Comparison of ENCODE assay signal across 20 cellular contexts in genomic region chr9:77532607-77533006, GRCh38.
DNase-seq lines count a peak whose midpoint lies in the region; ATAC-seq and TF ChIP-seq lines count a peak whose summit lies in the region.
"Had no signal": no experiment of that assay in that cellular context is flagged by ENCODE, and none has a peak within 500 bp of the region (broad histone marks: within the 10 kb centered on the region; RNA-seq: fewer than 3 reads in every experiment).

No MANE protein-coding gene starts in this region.

- no peak overlapping the region for H2AFZ ChIP-seq in H9 (ENCODE audit: low read length)
- H2AFZ ChIP-seq: GM23248 had no signal

- DNase-seq in H9 (no peak), endodermal cell (peak; percentile 69), mesothelial cell of epicardium (ENCODE audit: low spot score in 2 of 2, unreplicated experiment in 2 of 2) (no peak), thoracic aorta (ENCODE audit: low spot score) (no peak), NCI-H2196 treated with DMSO at 0.1 percent for 48 hours (lab: John Stamatoyannopoulos, UW; ENCODE audit: unreplicated experiment) (no peak), chondrocyte (ENCODE audit: low spot score) (no peak), Ammon's horn (ENCODE audit: low spot score) (no peak)
- DNase-seq: ACHN; AML-193; C1 segment of cervical spinal cord; Caco-2; CD4-positive, CD25-positive, alpha-beta regulatory T cell; CD8-positive, alpha-beta T cell; DMS153; DND-41; GM23248; H7 had no signal

- H2BK12ac ChIP-seq in H9 (ENCODE audit: insufficient read length, low read depth, low read length): no peak overlapping the region

- H3K14ac ChIP-seq in H9 (ENCODE audit: insufficient read depth, low read length): no peak overlapping the region

- no peak overlapping the region for H2AK5ac ChIP-seq in H9 (ENCODE audit: insufficient read length, low read length)

- H4K20me1 ChIP-seq in H9 (ENCODE audit: control insufficient read depth, insufficient read depth, insufficient read length): no peaks in the 10 kb centered on the region

- H4K91ac ChIP-seq in H9 (ENCODE audit: insufficient read length, low read depth, low read length): no peak overlapping the region

- H3K4me3 ChIP-seq in endodermal cell (ENCODE audit: low read length) (no peak overlapping the region), thoracic aorta (no peak overlapping the region)
- H3K4me3 ChIP-seq: A549, GM23248 had no signal

- no peak overlapping the region for H2BK120ac ChIP-seq in H9 (ENCODE audit: low read depth, low read length, poor library complexity, severe bottlenecking)

- H3K4me1 Mint-ChIP-seq in H9 (peaks cover 35 to 44% of the 10 kb centered on the region in 2 experiments), endodermal cell (peaks cover 48% of the 10 kb centered on the region), mesothelial cell of epicardium (peaks cover 12% of the 10 kb centered on the region), chondrocyte (ENCODE audit: low read depth) (no peaks in the 10 kb centered on the region)
- H3K4me1 Mint-ChIP-seq: CD4-positive, CD25-positive, alpha-beta regulatory T cell had no signal

- H3K9me3 Mint-ChIP-seq in H9 (peaks cover 5 to 7% of the 10 kb centered on the region in 2 experiments), endodermal cell (peaks cover 7% of the 10 kb centered on the region), mesothelial cell of epicardium (peaks cover 10% of the 10 kb centered on the region), chondrocyte (ENCODE audit: low read depth) (peaks cover 3% of the 10 kb centered on the region)
- H3K9me3 Mint-ChIP-seq: CD8-positive, alpha-beta T cell had no signal

- H3K27ac Mint-ChIP-seq in H9 (peak overlapping the region in 2 of 3 experiments; percentile 4 to 83; a peak in 3 of 7 replicates), endodermal cell (peak overlapping the region; percentile 71), mesothelial cell of epicardium (peak overlapping the region; percentile 41), chondrocyte (ENCODE audit: unreplicated experiment) (no peak overlapping the region)
- H3K27ac Mint-ChIP-seq: CD4-positive, CD25-positive, alpha-beta regulatory T cell; CD8-positive, alpha-beta T cell had no signal

- no peak overlapping the region for H3K23ac ChIP-seq in H9 (ENCODE audit: insufficient read length, low read depth, low read length)

- no peaks in the 10 kb centered on the region for H3K23me2 ChIP-seq in H9 (ENCODE audit: insufficient read length, low read depth, low read length, poor library complexity, severe bottlenecking)

- H3K27me3 Mint-ChIP-seq in H9 (ENCODE audit: low read depth) (peaks cover 2% of the 10 kb centered on the region; the same call in 1 of the 2 replicates), endodermal cell (ENCODE audit: insufficient read depth) (no peaks in the 10 kb centered on the region), mesothelial cell of epicardium (ENCODE audit: low read depth) (no peaks in the 10 kb centered on the region), chondrocyte (ENCODE audit: low read depth) (no peaks in the 10 kb centered on the region)
- H3K27me3 Mint-ChIP-seq: CD4-positive, CD25-positive, alpha-beta regulatory T cell had no signal

- H3K18ac ChIP-seq in H9 (ENCODE audit: insufficient read length, low read depth, low read length): no peak overlapping the region

- H3K36me3 Mint-ChIP-seq in H9 (ENCODE audit: insufficient read depth in 1 of 3, low read depth in 3 of 3) (peaks cover 0 to 5% (median 4%) of the 10 kb centered on the region in 3 experiments; a peak in 2 of 7 replicates), endodermal cell (ENCODE audit: low read depth) (peaks cover 6% of the 10 kb centered on the region), mesothelial cell of epicardium (no peaks in the 10 kb centered on the region), chondrocyte (ENCODE audit: low read depth) (peaks cover 1% of the 10 kb centered on the region)
- H3K36me3 Mint-ChIP-seq: CD4-positive, CD25-positive, alpha-beta regulatory T cell; CD8-positive, alpha-beta T cell had no signal

- H3K9ac ChIP-seq in H9 (ENCODE audit: extremely low read depth, insufficient read length, low read length): no peak overlapping the region
- no peak overlapping the region for H3K9ac ChIP-seq in endodermal cell (ENCODE audit: extremely low read depth, low read length, poor library complexity, severe bottlenecking)
- H3K9ac ChIP-seq: GM23248 had no signal

- no peak overlapping the region for H2BK15ac ChIP-seq in H9 (ENCODE audit: low read depth, low read length)

- no peak overlapping the region for H3K56ac ChIP-seq in H9 (ENCODE audit: insufficient read length, low read depth, low read length)

- H3K27ac ChIP-seq in H9 (ENCODE audit: insufficient read length, low read depth, low read length) (no peak overlapping the region), endodermal cell (ENCODE audit: low read depth, low read length) (no peak overlapping the region), thoracic aorta (no peak overlapping the region)
- H3K27ac ChIP-seq: 22Rv1, A549, GM23248 had no signal

- H4K5ac ChIP-seq in H9 (ENCODE audit: insufficient read length, low read depth, low read length): no peak overlapping the region

- no peak overlapping the region for H3K4ac ChIP-seq in H9 (ENCODE audit: low read depth, low read length)

- WGBS in H9 (ENCODE audit: extremely low coverage, insufficient read length, low lambda C conversion rate): no CpG with 5 or more reads among the region's 5 CpGs
- 70 to 78% methylated on average over 2 to 4 of the region's 5 CpGs for WGBS in endodermal cell (ENCODE audit: insufficient coverage in 1 of 2, insufficient read length in 1 of 2), 2 experiments

- TF ChIP-seq CTCF in H9 (conservative IDR thresholded peaks at IDR 0.05) (no peak), endodermal cell (conservative IDR thresholded peaks at IDR 0.05) (no peak), mesothelial cell of epicardium (IDR thresholded peaks at IDR 0.05; ENCODE audit: unreplicated experiment) (no peak), thoracic aorta (IDR thresholded peaks at IDR 0.05) (no peak), chondrocyte (IDR thresholded peaks at IDR 0.05) (no peak)

- H3K27me3 ChIP-seq in H9 (ENCODE audit: insufficient read depth, low read length) (no peaks in the 10 kb centered on the region), endodermal cell (ENCODE audit: control insufficient read depth, insufficient read depth, low read length, poor library complexity, severe bottlenecking) (no peaks in the 10 kb centered on the region), thoracic aorta (replicated peaks; ENCODE audit: insufficient read depth) (no peaks in the 10 kb centered on the region)

- H2BK5ac ChIP-seq in H9 (ENCODE audit: insufficient read length, low read length): no peak overlapping the region

- no peak overlapping the region for H3K4me3 Mint-ChIP-seq in H9
- no peak overlapping the region for H3K4me3 Mint-ChIP-seq in endodermal cell
- H3K4me3 Mint-ChIP-seq in mesothelial cell of epicardium: no peak overlapping the region
- no peak overlapping the region for H3K4me3 Mint-ChIP-seq in chondrocyte (ENCODE audit: unreplicated experiment)
- H3K4me3 Mint-ChIP-seq: CD4-positive, CD25-positive, alpha-beta regulatory T cell; CD8-positive, alpha-beta T cell had no signal

- no peak overlapping the region for H4K8ac ChIP-seq in H9 (replicated peaks; ENCODE audit: insufficient read length, low read depth, low read length)

- H3K36me3 ChIP-seq in endodermal cell (ENCODE audit: control insufficient read depth, insufficient read depth, low read length) (no peaks in the 10 kb centered on the region), thoracic aorta (no peaks in the 10 kb centered on the region)

- ATAC-seq in thoracic aorta (ENCODE audit: insufficient number of reproducible peaks, low FRiP score, low read depth): peak; percentile 16
- ATAC-seq: A549; CD8-positive, alpha-beta T cell; HCT116 had no signal

- H3K4me2 ChIP-seq in H9 (ENCODE audit: insufficient read depth, insufficient read length, low read length): no peak overlapping the region
- H3K4me2 ChIP-seq: A549 had no signal

- no peak overlapping the region for H3T11ph ChIP-seq in H9 (ENCODE audit: low read length)

- no peak overlapping the region for H2BK20ac ChIP-seq in H9 (ENCODE audit: low read depth, low read length, poor library complexity, severe bottlenecking)

- H3K4me1 ChIP-seq in H9 (ENCODE audit: insufficient read depth, low read length): peaks cover 12% of the 10 kb centered on the region; the same call in 1 of the 2 replicates
- no peaks in the 10 kb centered on the region for H3K4me1 ChIP-seq in endodermal cell (ENCODE audit: control insufficient read depth, insufficient read depth, low read length)
- H3K4me1 ChIP-seq in thoracic aorta (ENCODE audit: control insufficient read depth in 1 of 2, low read depth in 2 of 2): no peaks in the 10 kb centered on the region
- H3K4me1 ChIP-seq: A549, Caco-2 had no signal

- no peaks in the 10 kb centered on the region for H3K79me1 ChIP-seq in H9 (ENCODE audit: insufficient read depth, low read depth, low read length, poor library complexity, severe bottlenecking)

- H3K9me3 ChIP-seq in H9 (ENCODE audit: control insufficient read depth, low read depth, low read length): no peaks in the 10 kb centered on the region
- no peaks in the 10 kb centered on the region for H3K9me3 ChIP-seq in endodermal cell (ENCODE audit: control insufficient read depth, low read length)
- H3K9me3 ChIP-seq in thoracic aorta: no peaks in the 10 kb centered on the region
- H3K9me3 ChIP-seq: A549, Caco-2 had no signal

- no peaks in the 10 kb centered on the region for H3K79me2 ChIP-seq in H9 (ENCODE audit: insufficient read depth, low read length)
